In the genomic region with DNA sequence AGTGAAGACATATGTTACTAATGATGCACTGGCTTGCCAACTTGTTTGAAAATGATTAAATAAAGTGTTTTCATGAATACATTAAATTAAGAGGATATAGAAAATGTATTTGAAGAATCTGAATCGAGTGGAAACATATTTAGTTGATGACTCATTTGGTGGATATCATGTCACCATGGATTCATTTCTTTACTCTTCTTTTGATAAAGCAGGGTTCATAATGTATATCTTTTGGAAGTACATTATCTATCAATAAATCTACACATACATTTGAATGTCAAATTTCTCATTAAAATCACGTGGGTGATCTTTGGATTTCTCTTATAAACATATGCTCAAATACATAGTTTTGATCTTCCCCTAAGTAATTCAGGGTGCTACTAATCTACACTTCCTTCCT, we compare ENCODE assay signal across 23 cellular contexts.
"Had no signal": no experiment of that assay in that cellular context is flagged by ENCODE, and none has a peak within 500 bp of the region (broad histone marks: within the 10 kb centered on the region; RNA-seq: fewer than 3 reads in every experiment).

No MANE protein-coding gene starts in this region.

- H3K9me3 Mint-ChIP-seq: memory B cell, mesothelial cell of epicardium, neural crest cell had no signal

- ATAC-seq: gastroesophageal sphincter, left lung, lower lobe of right lung, natural killer cell had no signal

- H3K4me1 ChIP-seq: esophagus squamous epithelium, gastroesophageal sphincter, left lung, lower lobe of right lung, right atrium auricular region, sigmoid colon had no signal

- H3K27me3 ChIP-seq: esophagus squamous epithelium, gastroesophageal sphincter, left lung, ovary, right atrium auricular region, sigmoid colon had no signal

- H3K36me3 Mint-ChIP-seq: immature natural killer cell, memory B cell, mesothelial cell of epicardium, natural killer cell had no signal

- DNase-seq: effector memory CD4-positive, alpha-beta T cell; esophagus squamous epithelium; foreskin fibroblast; glutamatergic neuron; immature natural killer cell; left lung; lower lobe of right lung; natural killer cell; nucleus accumbens; ovary; sigmoid colon; stimulated activated CD4-positive, alpha-beta T cell treated with anti-CD3 and anti-CD28 coated beads, Interleukin-12 subunit alpha, Interleukin-12 subunit beta, amount 100 ng/mL, for 4 hours; stimulated activated naive CD4-positive, alpha-beta T cell treated with Interleukin-2 at 50 U/mL for 16 hours; trophoblast cell had no signal

- FAIRE-seq: endometrium, keratinocyte, urothelium cell line had no signal

- H3K27ac Mint-ChIP-seq: immature natural killer cell, memory B cell, mesothelial cell of epicardium, natural killer cell had no signal

- H3K4me3 ChIP-seq: esophagus squamous epithelium, gastroesophageal sphincter, left lung, lower lobe of right lung, ovary, right atrium auricular region, sigmoid colon, skin epidermis had no signal

- H3K4me3 Mint-ChIP-seq: immature natural killer cell, memory B cell, mesothelial cell of epicardium, natural killer cell, neural crest cell had no signal

- H3K36me3 ChIP-seq: esophagus squamous epithelium, gastroesophageal sphincter, left lung, lower lobe of right lung, ovary, right atrium auricular region, sigmoid colon had no signal

- H3K4me1 Mint-ChIP-seq: immature natural killer cell, memory B cell, mesothelial cell of epicardium, natural killer cell, neural crest cell had no signal

- H3K9me3 ChIP-seq: esophagus squamous epithelium, gastroesophageal sphincter, left lung, lower lobe of right lung, ovary, right atrium auricular region, sigmoid colon had no signal

- H3K27ac ChIP-seq: esophagus squamous epithelium, gastroesophageal sphincter, left lung, lower lobe of right lung, ovary, right atrium auricular region, sigmoid colon, skin epidermis had no signal

- H3K27me3 Mint-ChIP-seq: memory B cell had no signal
